Comparison of ENCODE assay signal across 11 cellular contexts in genomic region chr9:98971168-98971914, GRCh38. TPM values are rescaled to one million over a fixed set of nuclear protein-coding genes. Genes with fewer than 3 reads are reported as not detected.
DNase-seq lines count a peak whose midpoint lies in the region; ATAC-seq and TF ChIP-seq lines count a peak whose summit lies in the region.
"Had no signal": no experiment of that assay in that cellular context is flagged by ENCODE, and none has a peak within 500 bp of the region (broad histone marks: within the 10 kb centered on the region; RNA-seq: fewer than 3 reads in every experiment).

No MANE protein-coding gene starts in this region.

- dilution Hi-C loops in mammary epithelial cell (cut with HindIII; ENCODE audit: low sequenced_read_pairs), result no loop called here

- TF ChIP-seq EP300 in transverse colon (IDR thresholded peaks at IDR 0.05; ENCODE audit: low read depth), result no peak

- peak; percentile 7 for DNase-seq in DMS 273 (lab: John Stamatoyannopoulos, UW; ENCODE audit: unreplicated experiment)
- no peak for DNase-seq in DMS 273 treated with DMSO at 0.1 percent for 48 hours (lab: John Stamatoyannopoulos, UW)
- DNase-seq in mammary epithelial cell, result peak; percentile 89
- peak in 33 of 51 donors; percentile 12 to 82 (median 43) for DNase-seq in hypothalamus (lab: John Stamatoyannopoulos, UW)
- no peak for DNase-seq in transverse colon
- DNase-seq in NCI-H2029 (lab: John Stamatoyannopoulos, UW), result no peak
- DNase-seq: left cardiac atrium had no signal

- BruUV-seq in mammary epithelial cell (replicated peaks; lab: Mats Ljungman, UMichigan), result no TSS peak

- no peak for TF ChIP-seq POLR2A in transverse colon (IDR thresholded peaks at IDR 0.05)

- ATAC-seq in GM18870 (IDR thresholded peaks at IDR 0.05; ENCODE audit: unreplicated experiment), result no peak
- no peak for ATAC-seq in GM18861 (IDR thresholded peaks at IDR 0.05; ENCODE audit: unreplicated experiment)

- H3K27ac ChIP-seq in mammary epithelial cell (ENCODE audit: insufficient read depth, low read depth, low read length) (no peak overlapping the region), transverse colon (peak overlapping the region; percentile 62 to 71 (median 69))
- H3K27ac ChIP-seq: 22Rv1 had no signal

- intact Hi-C loops in mammary epithelial cell (cut with micrococcal nuclease), result no loop called here
- intact Hi-C loops in transverse colon (cut with DNase I; ENCODE audit: low total_unique reads), result loop anchor here (10.0 kb wide), 1 partner anchor 173 kb away; no protein-coding TSS in a partner anchor

- CTCF ChIA-PET in mammary epithelial cell (lab: Charles Lee; ENCODE audit: low non-redundant PET), result no interaction called here

- H3K4me1 ChIP-seq in mammary epithelial cell (ENCODE audit: insufficient read depth, low read length) (peaks cover 9% of the 10 kb centered on the region), transverse colon (peaks cover 10 to 34% (median 18%) of the 10 kb centered on the region in 4 donors)

- H3K27me3 ChIP-seq in mammary epithelial cell (ENCODE audit: insufficient read depth, low read length), result no peaks in the 10 kb centered on the region
- peaks cover 8% of the 10 kb centered on the region for H3K27me3 ChIP-seq in transverse colon

- H3K9ac ChIP-seq in mammary epithelial cell (ENCODE audit: insufficient read depth, low read length), result no peak overlapping the region

- H3K4me3 ChIP-seq in mammary epithelial cell (replicated peaks in 1 of 3; ENCODE audit: insufficient read depth in 1 of 3, low read depth in 2 of 3, low read length in 3 of 3) (no peak overlapping the region), transverse colon (no peak overlapping the region)

- H4K20me1 ChIP-seq in mammary epithelial cell (ENCODE audit: insufficient read depth, low read length), result no peaks in the 10 kb centered on the region

- H2AFZ ChIP-seq in mammary epithelial cell (ENCODE audit: low read depth, low read length), result no peak overlapping the region

- in situ Hi-C loops in mammary epithelial cell (cut with MboI; ENCODE audit: low sequenced_read_pairs in 2 of 2), result no loop called here
- in situ Hi-C loops in transverse colon (cut with MboI; ENCODE audit: low pct_ligation_motif_present in 1 of 4, low pct_unique_long_range_greater_than_20kb in 1 of 4, low sequenced_read_pairs in 3 of 4), result no loop called here

- peak overlapping the region; percentile 37 for H3K4me2 ChIP-seq in mammary epithelial cell (ENCODE audit: insufficient read depth, low read depth, low read length)

- H3K36me3 ChIP-seq in mammary epithelial cell (ENCODE audit: insufficient read depth, low read length), result no peaks in the 10 kb centered on the region
- no peaks in the 10 kb centered on the region for H3K36me3 ChIP-seq in transverse colon

- TF ChIP-seq CTCF in mammary epithelial cell (conservative IDR thresholded peaks at IDR 0.05 in 1 of 2, IDR thresholded peaks at IDR 0.05 in 1 of 2; ENCODE audit: extremely low read depth in 1 of 2, insufficient read depth in 1 of 2, low read depth in 1 of 2, low read length in 2 of 2) (no peak), transverse colon (IDR thresholded peaks at IDR 0.05) (no peak)

- H3K9me3 ChIP-seq in mammary epithelial cell (replicated peaks; ENCODE audit: insufficient read depth, low read length) (no peaks in the 10 kb centered on the region), transverse colon (no peaks in the 10 kb centered on the region)

- no peaks in the 10 kb centered on the region for H3K79me2 ChIP-seq in mammary epithelial cell (ENCODE audit: insufficient read depth, low read length)

- WGBS in mammary epithelial cell (ENCODE audit: low coverage, missing lambda C conversion rate), result 59% methylated on average over 18 of the region's 20 CpGs
- WGBS in transverse colon (ENCODE audit: low coverage in 1 of 2), 2 donors, result 50 to 80% methylated on average over 2 to 20 of the region's 20 CpGs

RNA-seq across cellular contexts. Expression of gene COL15A1, which starts 27.6 kb away (rescaled TPM):
- total RNA-seq in mammary epithelial cell, result under 1 TPM in 1 of 2 donors, not detected in 1; 0.50 TPM
- polyA plus RNA-seq in mammary epithelial cell, result not detected
- not detected for polyA minus RNA-seq in mammary epithelial cell
- 10 to 100 TPM in 2 of 4 donors, 1 to 10 TPM in 2; 4.6 to 51.9 (median 10.7) TPM for total RNA-seq in transverse colon
- total RNA-seq: activated T-helper 2 cell treated with anti-CD3 and anti-CD28 coated beads, Interferon-gamma antibody, Interleukin-2, Interleukin-4, amounts not matched to agents 10 μg/mL and 5 μg/mL and 100 μg/mL, durations not matched to agents 14 hours and 24 hours and 36 hours had no signal

Comparison
In these comparisons a context has a peak if more than half of its experiments do, and no peak if none do; other contexts are left out.
1. DNase-seq: peak in DMS 273 (single experiment), mammary epithelial cell (single experiment) and hypothalamus (33 of 51); none in DMS 273 treated with DMSO at 0.1 percent for 48 hours (single experiment), transverse colon (single experiment) and NCI-H2029 (single experiment).